ENCODE assay signal across 1 cellular context in the genomic region with DNA sequence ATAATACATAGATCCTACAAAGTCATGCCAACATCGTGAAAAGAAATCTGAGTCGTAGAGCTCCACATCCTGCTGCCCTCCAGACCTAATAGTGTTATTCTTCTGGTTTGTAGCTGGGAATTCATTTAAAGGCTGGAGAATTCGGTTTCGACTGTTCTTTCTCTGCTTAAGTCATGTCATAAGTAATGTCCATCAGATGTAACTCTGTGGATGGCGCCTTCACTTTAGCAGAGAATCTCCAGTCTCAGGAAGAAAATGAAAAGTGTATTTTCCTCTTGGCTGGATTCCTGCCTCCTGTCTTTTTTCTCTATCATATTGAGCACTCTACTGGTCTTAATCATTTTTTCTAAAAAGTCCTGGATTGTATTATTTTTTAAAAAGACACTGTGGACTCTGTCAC.
TF ChIP-seq lines count a peak whose summit lies in the region.

No MANE protein-coding gene starts in this region.

TF ChIP-seq in SK-N-SH, 30 proteins besides CTCF, POLR2A, EP300 and RAD21:
- no peak for TF ChIP-seq RXRA (IDR thresholded peaks at IDR 0.05; ENCODE audit: borderline replicate concordance, low read depth)
- no peak for TF ChIP-seq RCOR1 (IDR thresholded peaks at IDR 0.05; ENCODE audit: low read length)
- no peak for TF ChIP-seq TAF1 (IDR thresholded peaks at IDR 0.05; ENCODE audit: borderline replicate concordance, low read depth, low read length)
- no peak for TF ChIP-seq MEF2A (IDR thresholded peaks at IDR 0.05; ENCODE audit: borderline replicate concordance, low read depth)
- peak; percentile 38 for TF ChIP-seq JUND (IDR thresholded peaks at IDR 0.05)
- TF ChIP-seq, protein P1, sequence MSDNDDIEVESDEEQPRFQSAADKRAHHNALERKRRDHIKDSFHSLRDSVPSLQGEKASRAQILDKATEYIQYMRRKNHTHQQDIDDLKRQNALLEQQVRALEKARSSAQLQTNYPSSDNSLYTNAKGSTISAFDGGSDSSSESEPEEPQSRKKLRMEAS (IDR thresholded peaks at IDR 0.05; ENCODE audit: low read depth) = no peak
- TF ChIP-seq CHD2 (IDR thresholded peaks at IDR 0.05; ENCODE audit: low read length, partially characterized antibody) = no peak
- TF ChIP-seq GATA2 (CRISPR knock-in tag; IDR thresholded peaks at IDR 0.05) = no peak
- TF ChIP-seq GABPA (IDR thresholded peaks at IDR 0.05; ENCODE audit: low read depth) = no peak
- TF ChIP-seq SIN3A (IDR thresholded peaks at IDR 0.05; ENCODE audit: borderline replicate concordance, low read depth, low read length) = peak; percentile 46; the same call in 1 of the 2 replicates
- TF ChIP-seq FOXJ3 (CRISPR knock-in tag; IDR thresholded peaks at IDR 0.05) = no peak
- no peak for TF ChIP-seq SMC3 (IDR thresholded peaks at IDR 0.05; ENCODE audit: low read depth, low read length)
- TF ChIP-seq, protein P2, sequence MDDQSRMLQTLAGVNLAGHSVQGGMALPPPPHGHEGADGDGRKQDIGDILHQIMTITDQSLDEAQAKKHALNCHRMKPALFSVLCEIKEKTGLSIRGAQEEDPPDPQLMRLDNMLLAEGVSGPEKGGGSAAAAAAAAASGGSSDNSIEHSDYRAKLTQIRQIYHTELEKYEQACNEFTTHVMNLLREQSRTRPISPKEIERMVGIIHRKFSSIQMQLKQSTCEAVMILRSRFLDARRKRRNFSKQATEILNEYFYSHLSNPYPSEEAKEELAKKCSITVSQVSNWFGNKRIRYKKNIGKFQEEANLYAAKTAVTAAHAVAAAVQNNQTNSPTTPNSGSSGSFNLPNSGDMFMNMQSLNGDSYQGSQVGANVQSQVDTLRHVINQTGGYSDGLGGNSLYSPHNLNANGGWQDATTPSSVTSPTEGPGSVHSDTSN (IDR thresholded peaks at IDR 0.05) = peak; percentile 88
- TF ChIP-seq IRF3 (IDR thresholded peaks at IDR 0.05; ENCODE audit: low read depth, low read length) = no peak
- TF ChIP-seq NFIC (IDR thresholded peaks at IDR 0.05; ENCODE audit: borderline replicate concordance) = peak; percentile 49; the same call in 1 of the 2 replicates
- no peak for TF ChIP-seq RFX5 (IDR thresholded peaks at IDR 0.05; ENCODE audit: low read length)
- no peak for TF ChIP-seq ZBTB33 (IDR thresholded peaks at IDR 0.05; ENCODE audit: borderline replicate concordance, low read depth)
- TF ChIP-seq POLR2AphosphoS5 (IDR thresholded peaks at IDR 0.05; ENCODE audit: low read depth, low read length) = 0 out of 2 replicates have a peak, but pooled peaks have one; percentile 24
- no peak for TF ChIP-seq MXI1 (IDR thresholded peaks at IDR 0.05; ENCODE audit: low read depth, low read length)
- TF ChIP-seq EZH2phosphoT487 (IDR thresholded peaks at IDR 0.05; ENCODE audit: borderline replicate concordance, low read depth) = no peak
- no peak for TF ChIP-seq FOXM1 (IDR thresholded peaks at IDR 0.05; ENCODE audit: low read depth)
- TF ChIP-seq NRF1 (IDR thresholded peaks at IDR 0.05; ENCODE audit: low read depth, low read length) = no peak
- TF ChIP-seq TEAD4 (IDR thresholded peaks at IDR 0.05; ENCODE audit: borderline replicate concordance, insufficient read depth) = no peak
- no peak for TF ChIP-seq YY1 (IDR thresholded peaks at IDR 0.05; ENCODE audit: low read depth)
- TF ChIP-seq, protein P3, sequence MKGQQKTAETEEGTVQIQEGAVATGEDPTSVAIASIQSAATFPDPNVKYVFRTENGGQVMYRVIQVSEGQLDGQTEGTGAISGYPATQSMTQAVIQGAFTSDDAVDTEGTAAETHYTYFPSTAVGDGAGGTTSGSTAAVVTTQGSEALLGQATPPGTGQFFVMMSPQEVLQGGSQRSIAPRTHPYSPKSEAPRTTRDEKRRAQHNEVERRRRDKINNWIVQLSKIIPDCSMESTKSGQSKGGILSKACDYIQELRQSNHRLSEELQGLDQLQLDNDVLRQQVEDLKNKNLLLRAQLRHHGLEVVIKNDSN (IDR thresholded peaks at IDR 0.05; ENCODE audit: borderline replicate concordance, low read depth) = no peak
- TF ChIP-seq, protein P4, sequence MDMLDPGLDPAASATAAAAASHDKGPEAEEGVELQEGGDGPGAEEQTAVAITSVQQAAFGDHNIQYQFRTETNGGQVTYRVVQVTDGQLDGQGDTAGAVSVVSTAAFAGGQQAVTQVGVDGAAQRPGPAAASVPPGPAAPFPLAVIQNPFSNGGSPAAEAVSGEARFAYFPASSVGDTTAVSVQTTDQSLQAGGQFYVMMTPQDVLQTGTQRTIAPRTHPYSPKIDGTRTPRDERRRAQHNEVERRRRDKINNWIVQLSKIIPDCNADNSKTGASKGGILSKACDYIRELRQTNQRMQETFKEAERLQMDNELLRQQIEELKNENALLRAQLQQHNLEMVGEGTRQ (IDR thresholded peaks at IDR 0.05; ENCODE audit: borderline replicate concordance, low read depth, low read length) = no peak
- no peak for TF ChIP-seq FOSL2 (IDR thresholded peaks at IDR 0.05; ENCODE audit: borderline replicate concordance, low read depth)
- TF ChIP-seq ELF1 (IDR thresholded peaks at IDR 0.05) = no peak
- TF ChIP-seq REST (IDR thresholded peaks at IDR 0.05; ENCODE audit: low read depth, low read length) = no peak
- peak; percentile 88 for TF ChIP-seq TCF12 (IDR thresholded peaks at IDR 0.05)
TF ChIP-seq in SK-N-SH: peak in this region for 6.
